33 cellular contexts compared by ENCODE assay signal in the genomic region with DNA sequence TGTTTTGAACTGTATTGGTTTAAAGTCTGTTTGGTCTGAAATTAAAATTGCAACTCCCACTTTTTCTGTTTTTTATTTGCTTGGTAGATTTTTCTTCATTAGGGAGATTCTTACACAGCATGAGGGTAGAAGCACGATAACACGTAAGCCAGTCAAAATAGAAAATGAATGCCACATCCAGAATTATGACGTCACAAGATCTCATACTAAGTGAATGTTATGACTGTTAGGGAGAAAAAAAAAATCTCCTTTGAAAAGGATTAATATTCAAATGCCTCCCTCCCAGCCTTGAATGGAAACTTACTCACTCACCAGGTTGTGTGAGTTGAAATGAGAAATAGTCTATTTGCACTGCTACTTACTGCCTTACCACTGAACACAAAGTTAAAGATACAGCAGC.
"Had no signal": no experiment of that assay in that cellular context is flagged by ENCODE, and none has a peak within 500 bp of the region (broad histone marks: within the 10 kb centered on the region; RNA-seq: fewer than 3 reads in every experiment).

No MANE protein-coding gene starts in this region.

- ATAC-seq: activated CD8-positive, alpha-beta T cell treated with anti-CD3 and anti-CD28 coated beads for 36 hours; activated naive CD4-positive, alpha-beta T cell treated with anti-CD3 and anti-CD28 coated beads, Interleukin-2, amount 50 U/mL, for 72 hours; activated T-cell treated with anti-CD3 and anti-CD28 coated beads, Interleukin-2, amount 50 U/mL, for 4 hours; activated T-cell treated with anti-CD3 and anti-CD28 coated beads, Interleukin-2, amount 50 U/mL, for 72 hours; activated T-helper 17 cell treated with anti-CD3 and anti-CD28 coated beads, Interleukin-2, amount 50 U/mL, for 72 hours; body of pancreas had no signal

- FAIRE-seq: astrocyte, TTC549 had no signal

- H3K4me1 ChIP-seq: adrenal gland, body of pancreas, breast epithelium had no signal

- H3K9me3 ChIP-seq: adrenal gland, body of pancreas, breast epithelium had no signal

- DNase-seq: activated B cell treated with CpG ODN at 0.5 μM for 24 hours; activated CD4-positive, alpha-beta memory T cell treated with anti-CD3 and anti-CD28 coated beads for 36 hours; activated CD4-positive, alpha-beta T cell treated with anti-CD3 and anti-CD28 coated beads for 4 hours; activated CD4-positive, alpha-beta T cell treated with anti-CD3 and anti-CD28 coated beads, Interleukin-2, amount 10 ng/mL, durations not matched to agents 24 days and 14 days; activated CD4-positive, alpha-beta T cell treated with anti-CD3 and anti-CD28 coated beads, Interleukin-2, amount 50 U/mL, for 1 hour; activated CD4-positive, alpha-beta T cell treated with anti-CD3 and anti-CD28 coated beads, Interleukin-2, amount 50 U/mL, for 4 hours; activated CD4-positive, CD25-positive, alpha-beta regulatory T cell treated with anti-CD3 and anti-CD28 coated beads, Interleukin-2, amount 50 U/mL, for 72 hours; activated CD8-positive, alpha-beta memory T cell treated with anti-CD3 and anti-CD28 coated beads, Interleukin-2, amount 50 U/mL, for 4 hours; activated CD8-positive, alpha-beta T cell treated with anti-CD3 and anti-CD28 coated beads for 36 hours; activated effector memory CD4-positive, alpha-beta T cell treated with anti-CD3 and anti-CD28 coated beads, Interleukin-2, amount 50 U/mL, for 16 hours; activated gamma-delta T cell treated with Interleukin-2 at 50 U/mL for 16 hours; activated naive CD4-positive, alpha-beta T cell; activated naive CD4-positive, alpha-beta T cell treated with anti-CD3 and anti-CD28 coated beads for 36 hours; activated naive CD4-positive, alpha-beta T cell treated with anti-CD3 and anti-CD28 coated beads, Interleukin-2, amount 50 U/mL, for 16 hours; activated naive CD8-positive, alpha-beta T cell treated with anti-CD3 and anti-CD28 coated beads for 36 hours; activated T-cell treated with anti-CD3 and anti-CD28 coated beads for 4 hours; activated T-cell treated with anti-CD3 and anti-CD28 coated beads, Interleukin-2, amount 50 U/mL, for 1 hour; activated T-cell treated with anti-CD3 and anti-CD28 coated beads, Interleukin-2, amount 50 U/mL, for 4 hours; activated T-cell treated with anti-CD3 and anti-CD28 coated beads, Interleukin-2, amount 50 U/mL, for 72 hours; adrenal gland; amniotic stem cell; aorta; body of pancreas; brain microvascular endothelial cell; central memory CD4-positive, alpha-beta T cell; T-helper 2 cell; T-helper 9 cell had no signal

- H3K4me3 ChIP-seq: adrenal gland, body of pancreas, breast epithelium had no signal

- H3K27me3 ChIP-seq: adrenal gland, body of pancreas, brain microvascular endothelial cell, breast epithelium had no signal

- H3K36me3 ChIP-seq: adrenal gland, brain microvascular endothelial cell, breast epithelium had no signal

- H3K27ac ChIP-seq: adrenal gland, body of pancreas, brain microvascular endothelial cell, breast epithelium, VCaP had no signal
